ENCODE assay signal across 18 cellular contexts in genomic region chr1:7255303-7256058, GRCh38.
DNase-seq lines count a peak whose midpoint lies in the region; FAIRE-seq and TF ChIP-seq lines count a peak whose summit lies in the region.
"Had no signal": no experiment of that assay in that cellular context is flagged by ENCODE, and none has a peak within 500 bp of the region (broad histone marks: within the 10 kb centered on the region; RNA-seq: fewer than 3 reads in every experiment).

No MANE protein-coding gene starts in this region.

- no peak overlapping the region for H3K18ac ChIP-seq in H9 (ENCODE audit: insufficient read length, low read depth, low read length)

- no peak overlapping the region for H2BK12ac ChIP-seq in H9 (ENCODE audit: insufficient read length, low read depth, low read length)

- no peak overlapping the region for H2BK20ac ChIP-seq in H9 (ENCODE audit: low read depth, low read length, poor library complexity, severe bottlenecking)

- no peak overlapping the region for H3K27ac Mint-ChIP-seq in H9
- H3K27ac Mint-ChIP-seq: naive thymus-derived CD4-positive, alpha-beta T cell; progenitor cell of endocrine pancreas had no signal

- no peak overlapping the region for H4K5ac ChIP-seq in H9 (ENCODE audit: insufficient read length, low read depth, low read length)

- peaks cover 4% of the 10 kb centered on the region for H3K23me2 ChIP-seq in H9 (ENCODE audit: insufficient read length, low read depth, low read length, poor library complexity, severe bottlenecking)

- no peak overlapping the region for H3K9ac ChIP-seq in H9 (ENCODE audit: extremely low read depth, insufficient read length, low read length)
- H3K9ac ChIP-seq: BLaER1 had no signal

- no peak overlapping the region for H3T11ph ChIP-seq in H9 (ENCODE audit: low read length)

- no peak overlapping the region for H2BK5ac ChIP-seq in H9 (ENCODE audit: insufficient read length, low read length)

- no peak for FAIRE-seq in bronchial epithelial cell (lab: Jason Lieb, UNC)

- no peak overlapping the region for H2BK15ac ChIP-seq in H9 (ENCODE audit: low read depth, low read length)

- no peak overlapping the region for H4K91ac ChIP-seq in H9 (ENCODE audit: insufficient read length, low read depth, low read length)

- WGBS in H9 (ENCODE audit: extremely low coverage, insufficient read length, low lambda C conversion rate), result no CpG with 5 or more reads among the region's 13 CpGs

- no peak overlapping the region for H2AK5ac ChIP-seq in H9 (ENCODE audit: insufficient read length, low read length)

- H3K27me3 ChIP-seq in bronchial epithelial cell (ENCODE audit: control insufficient read depth, insufficient read depth, low read length) (no peaks in the 10 kb centered on the region), H9 (ENCODE audit: insufficient read depth, low read length) (no peaks in the 10 kb centered on the region)
- H3K27me3 ChIP-seq: BLaER1 had no signal

- H3K9me3 Mint-ChIP-seq in H9, result no peaks in the 10 kb centered on the region
- H3K9me3 Mint-ChIP-seq: naive thymus-derived CD4-positive, alpha-beta T cell had no signal

- no peak overlapping the region for H4K8ac ChIP-seq in H9 (replicated peaks; ENCODE audit: insufficient read length, low read depth, low read length)

- no peak overlapping the region for H3K4me3 Mint-ChIP-seq in H9
- H3K4me3 Mint-ChIP-seq: naive thymus-derived CD4-positive, alpha-beta T cell had no signal

- H3K56ac ChIP-seq in H9 (ENCODE audit: insufficient read length, low read depth, low read length), result no peak overlapping the region

- no peak overlapping the region for H3K4me2 ChIP-seq in H9 (ENCODE audit: insufficient read depth, insufficient read length, low read length)
- H3K4me2 ChIP-seq: BLaER1 had no signal

- H3K79me2 ChIP-seq in H9 (ENCODE audit: insufficient read depth, low read length), result no peaks in the 10 kb centered on the region

- peaks cover 4% of the 10 kb centered on the region; the same call in 1 of the 2 replicates for H3K4me1 ChIP-seq in H9 (ENCODE audit: insufficient read depth, low read length)
- H3K4me1 ChIP-seq: BLaER1, lower lobe of right lung had no signal

- no peak overlapping the region for H2BK120ac ChIP-seq in H9 (ENCODE audit: low read depth, low read length, poor library complexity, severe bottlenecking)

- TF ChIP-seq CTCF in bronchial epithelial cell (IDR thresholded peaks at IDR 0.05; ENCODE audit: insufficient read depth, low read length, severe bottlenecking) (no peak), H9 (conservative IDR thresholded peaks at IDR 0.05) (no peak)

- no peak overlapping the region for H2AFZ ChIP-seq in H9 (ENCODE audit: low read length)

- no peaks in the 10 kb centered on the region for H4K20me1 ChIP-seq in H9 (ENCODE audit: control insufficient read depth, insufficient read depth, insufficient read length)
- H4K20me1 ChIP-seq: BLaER1 had no signal

- no peaks in the 10 kb centered on the region; the same call in 1 of the 2 replicates for H3K27me3 Mint-ChIP-seq in H9 (ENCODE audit: low read depth)

- H3K36me3 ChIP-seq in bronchial epithelial cell (ENCODE audit: control insufficient read depth, insufficient read depth, low read length), result no peaks in the 10 kb centered on the region
- H3K36me3 ChIP-seq: BLaER1, lower lobe of right lung had no signal

- H3K79me1 ChIP-seq in H9 (ENCODE audit: insufficient read depth, low read depth, low read length, poor library complexity, severe bottlenecking), result no peaks in the 10 kb centered on the region

- no peak overlapping the region for H3K27ac ChIP-seq in H9 (ENCODE audit: insufficient read length, low read depth, low read length)
- H3K27ac ChIP-seq: BLaER1, lower lobe of right lung had no signal

- H3K36me3 Mint-ChIP-seq in H9 (ENCODE audit: insufficient read depth in 1 of 3, low read depth in 3 of 3), result no peaks in the 10 kb centered on the region
- H3K36me3 Mint-ChIP-seq: naive thymus-derived CD4-positive, alpha-beta T cell had no signal

- H3K4me1 Mint-ChIP-seq in H9, result peaks cover 24 to 26% of the 10 kb centered on the region in 2 experiments
- H3K4me1 Mint-ChIP-seq: naive thymus-derived CD4-positive, alpha-beta T cell had no signal

- H3K9me3 ChIP-seq in H9 (ENCODE audit: control insufficient read depth, low read depth, low read length), result no peaks in the 10 kb centered on the region
- H3K9me3 ChIP-seq: BLaER1, lower lobe of right lung had no signal

- H3K4ac ChIP-seq in H9 (ENCODE audit: low read depth, low read length), result no peak overlapping the region

- no peak overlapping the region for H3K23ac ChIP-seq in H9 (ENCODE audit: insufficient read length, low read depth, low read length)

- H3K4me3 ChIP-seq in bronchial epithelial cell (ENCODE audit: low read depth, low read length), result no peak overlapping the region
- H3K4me3 ChIP-seq: BLaER1, lower lobe of right lung had no signal

- DNase-seq in AG20443 (ENCODE audit: low spot score) (peak; percentile 40), HT1080 (ENCODE audit: low read depth) (peak; percentile 84), bronchial epithelial cell (ENCODE audit: low read depth) (peak; percentile 75), kidney tubule cell (ENCODE audit: low spot score) (peak; percentile 71), SIG-M5 treated with dmso at 0.1 percent for 504 hours (lab: John Stamatoyannopoulos, UW; ENCODE audit: unreplicated experiment) (no peak), H9 (no peak), KG1 (lab: John Stamatoyannopoulos, UW) (no peak)
- no peak for DNase-seq in stimulated activated CD8-positive, alpha-beta memory T cell treated with anti-CD3 and anti-CD28 coated beads, Interleukin-4, amount 100 ng/mL, for 48 hours
- DNase-seq: activated gamma-delta T cell; DMS 273 treated with DMSO at 0.1 percent for 48 hours; foreskin melanocyte; lower lobe of right lung; naive thymus-derived CD4-positive, alpha-beta T cell; NCI-H187 treated with DMSO at 0.1 percent for 48 hours; NCI-H526 treated with DMSO at 0.1 percent for 48 hours; substantia nigra had no signal

- H3K14ac ChIP-seq in H9 (ENCODE audit: insufficient read depth, low read length), result no peak overlapping the region

Comparison
In these comparisons a context has a peak if more than half of its experiments do, and no peak if none do; other contexts are left out.
1. DNase-seq: peak in AG20443 (single experiment), HT1080 (single experiment), bronchial epithelial cell (single experiment) and kidney tubule cell (single experiment); none in SIG-M5 treated with dmso at 0.1 percent for 504 hours (single experiment), H9 (single experiment), stimulated activated CD8-positive, alpha-beta memory T cell treated with anti-CD3 and anti-CD28 coated beads, Interleukin-4, amount 100 ng/mL, for 48 hours (single experiment) and KG1 (single experiment).